16 cellular contexts compared by ENCODE assay signal in genomic region chr21:16376673-16377072, GRCh38.
DNase-seq lines count a peak whose midpoint lies in the region; ATAC-seq and TF ChIP-seq lines count a peak whose summit lies in the region.
"Had no signal": no experiment of that assay in that cellular context is flagged by ENCODE, and none has a peak within 500 bp of the region (broad histone marks: within the 10 kb centered on the region; RNA-seq: fewer than 3 reads in every experiment).

No MANE protein-coding gene starts in this region.

- H3K36me3 ChIP-seq in skeletal muscle tissue (ENCODE audit: control insufficient read depth in 3 of 3, insufficient read depth in 3 of 3, low read length in 3 of 3) (no peaks in the 10 kb centered on the region), body of pancreas (replicated peaks in 1 of 2; ENCODE audit: insufficient read depth in 1 of 2, low read depth in 2 of 2) (no peaks in the 10 kb centered on the region)
- H3K36me3 ChIP-seq: Peyer's patch had no signal

- H3K27me3 ChIP-seq in skeletal muscle tissue (ENCODE audit: control insufficient read depth in 3 of 3, insufficient read depth in 3 of 3, low read length in 3 of 3): no peaks in the 10 kb centered on the region
- H3K27me3 ChIP-seq in body of pancreas: no peaks in the 10 kb centered on the region
- H3K27me3 ChIP-seq: Peyer's patch had no signal

- H3K9me3 ChIP-seq in skeletal muscle tissue (ENCODE audit: control insufficient read depth in 3 of 3, low read length in 3 of 3) (no peaks in the 10 kb centered on the region), body of pancreas (no peaks in the 10 kb centered on the region)
- H3K9me3 ChIP-seq: Peyer's patch had no signal

- POLR2A ChIA-PET in T-cell (lab: Charles Lee): no interaction called here

- CTCF ChIA-PET in T-cell (lab: Charles Lee): no interaction called here

- intact Hi-C loops in Right ventricle myocardium superior (cut with DNase I) (no loop called here), body of pancreas (cut with DNase I) (no loop called here)

- WGBS in body of pancreas, 2 donors: 80 to 81% methylated on average over 2 of the region's 2 CpGs

- H3K4me1 Mint-ChIP-seq in mesothelial cell of epicardium (peaks cover 26% of the 10 kb centered on the region), T-cell (no peaks in the 10 kb centered on the region)
- H3K4me1 Mint-ChIP-seq: CD4-positive, CD25-positive, alpha-beta regulatory T cell had no signal

- peak overlapping the region; percentile 64; the same call in 1 of the 2 replicates for H3K27ac ChIP-seq in VCaP
- H3K27ac ChIP-seq in skeletal muscle tissue (ENCODE audit: low read depth, low read length): peak overlapping the region; percentile 48
- H3K27ac ChIP-seq in body of pancreas: no peak overlapping the region

- no peak overlapping the region for H3K9ac ChIP-seq in skeletal muscle tissue (ENCODE audit: low read depth in 1 of 3, low read length in 3 of 3)

- peak; percentile 90 for ATAC-seq in Right ventricle myocardium superior (ENCODE audit: poor library complexity)
- no peak for ATAC-seq in T-cell (replicated peaks in 1 of 4)
- ATAC-seq in body of pancreas: no peak
- no peak for ATAC-seq in HG03457 (IDR thresholded peaks at IDR 0.05; ENCODE audit: unreplicated experiment)
- ATAC-seq: GM12878 had no signal

- H3K27ac Mint-ChIP-seq in mesothelial cell of epicardium: peak overlapping the region; percentile 60
- H3K27ac Mint-ChIP-seq in T-cell: no peak overlapping the region
- H3K27ac Mint-ChIP-seq: CD4-positive, CD25-positive, alpha-beta regulatory T cell had no signal

- peaks cover 15 to 22% (median 16%) of the 10 kb centered on the region in 3 donors for H3K4me1 ChIP-seq in skeletal muscle tissue (ENCODE audit: control insufficient read depth in 3 of 3, insufficient read depth in 3 of 3, low read length in 3 of 3)
- no peaks in the 10 kb centered on the region for H3K4me1 ChIP-seq in body of pancreas
- H3K4me1 ChIP-seq: Peyer's patch had no signal

- H3K36me3 Mint-ChIP-seq in mesothelial cell of epicardium (peaks cover 19% of the 10 kb centered on the region), T-cell (no peaks in the 10 kb centered on the region)
- H3K36me3 Mint-ChIP-seq: CD4-positive, CD25-positive, alpha-beta regulatory T cell had no signal

- H3K9me3 Mint-ChIP-seq in mesothelial cell of epicardium: no peaks in the 10 kb centered on the region
- H3K9me3 Mint-ChIP-seq in T-cell: no peaks in the 10 kb centered on the region

- TF ChIP-seq CTCF in VCaP (conservative IDR thresholded peaks at IDR 0.05): no peak
- no peak for TF ChIP-seq CTCF in mesothelial cell of epicardium (IDR thresholded peaks at IDR 0.05; ENCODE audit: unreplicated experiment)
- TF ChIP-seq CTCF in body of pancreas (IDR thresholded peaks at IDR 0.05): no peak

- H3K4me3 Mint-ChIP-seq in mesothelial cell of epicardium (no peak overlapping the region), T-cell (no peak overlapping the region)
- H3K4me3 Mint-ChIP-seq: CD4-positive, CD25-positive, alpha-beta regulatory T cell had no signal

- TF ChIP-seq POLR2A in erythroblast (IDR thresholded peaks at IDR 0.05; ENCODE audit: low read length): no peak
- no peak for TF ChIP-seq POLR2A in body of pancreas (IDR thresholded peaks at IDR 0.05)

- H3K4me3 ChIP-seq in skeletal muscle tissue (ENCODE audit: low read length in 3 of 3): no peak overlapping the region
- no peak overlapping the region for H3K4me3 ChIP-seq in body of pancreas
- H3K4me3 ChIP-seq: GM12878, Peyer's patch had no signal

- DNase-seq in Right ventricle myocardium superior: no peak
- no peak for DNase-seq in mesothelial cell of epicardium (ENCODE audit: low spot score in 2 of 2, unreplicated experiment in 2 of 2)
- DNase-seq in T-cell: no peak
- DNase-seq in erythroblast (lab: John Stamatoyannopoulos, UW): no peak
- no peak for DNase-seq in body of pancreas
- DNase-seq: CD4-positive, CD25-positive, alpha-beta regulatory T cell; H7; IMR-90; NCI-H1436; NCI-H2029 treated with DMSO at 0.1 percent for 48 hours; NCI-H524; Peyer's patch had no signal

- H3K27me3 Mint-ChIP-seq in mesothelial cell of epicardium (ENCODE audit: low read depth): no peaks in the 10 kb centered on the region
- H3K27me3 Mint-ChIP-seq in T-cell: no peaks in the 10 kb centered on the region
- H3K27me3 Mint-ChIP-seq: CD4-positive, CD25-positive, alpha-beta regulatory T cell had no signal

Comparison
In these comparisons a context has a peak if more than half of its experiments do, and no peak if none do; other contexts are left out.
1. H3K27ac ChIP-seq: peak in VCaP (single experiment) and skeletal muscle tissue (single experiment); none in body of pancreas (0 of 4).